Comparison of ENCODE assay signal across 22 cellular contexts in genomic region chr1:150987928-150988327, GRCh38. TPM values are rescaled to one million over a fixed set of nuclear protein-coding genes. Genes with fewer than 3 reads are reported as not detected.
DNase-seq lines count a peak whose midpoint lies in the region; ATAC-seq, FAIRE-seq and TF ChIP-seq lines count a peak whose summit lies in the region.
"Had no signal": no experiment of that assay in that cellular context is flagged by ENCODE, and none has a peak within 500 bp of the region (broad histone marks: within the 10 kb centered on the region; RNA-seq: fewer than 3 reads in every experiment).

No MANE protein-coding gene starts in this region.

- no peak overlapping the region for H2BK15ac ChIP-seq in H1 (ENCODE audit: low read length)

- H2AK5ac ChIP-seq in H1 (ENCODE audit: low read depth, low read length): no peak overlapping the region

- H3K4ac ChIP-seq in H1 (replicated peaks; ENCODE audit: insufficient read length, low read depth, low read length): no peak overlapping the region

- TF ChIP-seq EP300 in H1 (IDR thresholded peaks at IDR 0.05; ENCODE audit: borderline replicate concordance in 1 of 2, low read depth in 2 of 2, low read length in 2 of 2): no peak

- H2BK12ac ChIP-seq in H1 (ENCODE audit: low read depth, low read length): no peak overlapping the region

- H3K4me1 ChIP-seq in H1 (replicated peaks in 1 of 4; ENCODE audit: control insufficient read depth in 3 of 4, insufficient read depth in 4 of 4, low read length in 3 of 4): peaks cover 0 to 2% (median 0%) of the 10 kb centered on the region in 4 experiments; a peak in 1 of 7 replicates

- H2BK5ac ChIP-seq in H1 (ENCODE audit: low read depth, low read length): no peak overlapping the region

- intact Hi-C loops in sciatic nerve (cut with DNase I): no loop called here

- no peak overlapping the region for H2BK120ac ChIP-seq in H1 (replicated peaks; ENCODE audit: low read depth, low read length)

- no peaks in the 10 kb centered on the region for H3K79me2 ChIP-seq in H1 (ENCODE audit: control insufficient read depth in 1 of 2, insufficient read depth in 2 of 2, low read length in 2 of 2)

- H2AFZ ChIP-seq in H1 (ENCODE audit: low read length): no peak overlapping the region

- no peak overlapping the region for H3K9ac ChIP-seq in H1 (replicated peaks in 1 of 4; ENCODE audit: extremely low read depth in 1 of 4, low read depth in 3 of 4, low read length in 3 of 4)
- H3K9ac ChIP-seq: BLaER1 treated with 17β-estradiol and CSF1 and Interleukin-3, amounts not matched to agents 10 nM and 100 nM; SK-N-SH had no signal

- H3K27ac ChIP-seq in H1 (ENCODE audit: low read depth, low read length): no peak overlapping the region
- H3K27ac ChIP-seq: BLaER1 treated with 17β-estradiol and CSF1 and Interleukin-3, amounts not matched to agents 10 nM and 100 nM had no signal

- no peaks in the 10 kb centered on the region; the same call in 1 of the 2 replicates for H3K79me1 ChIP-seq in H1 (ENCODE audit: low read depth, low read length)

- H2BK20ac ChIP-seq in H1 (ENCODE audit: low read length): no peak overlapping the region

- TF ChIP-seq POLR2A in H1 (IDR thresholded peaks at IDR 0.05; ENCODE audit: control extremely low read depth in 1 of 2, low read depth in 2 of 2, low read length in 2 of 2): no peak

- ATAC-seq in sciatic nerve: no peak

- H3K9me3 ChIP-seq in H1 (ENCODE audit: insufficient read depth in 2 of 2, low read depth in 1 of 2, low read length in 1 of 2): no peaks in the 10 kb centered on the region
- H3K9me3 ChIP-seq: BLaER1 treated with 17β-estradiol and CSF1 and Interleukin-3, amounts not matched to agents 10 nM and 100 nM; Caco-2; SK-N-SH had no signal

- no peak for TF ChIP-seq CTCF in H1 (IDR thresholded peaks at IDR 0.05; ENCODE audit: control extremely low read depth in 1 of 3, insufficient read depth in 1 of 3, low read depth in 1 of 3, low read length in 3 of 3)

- no peak overlapping the region for H4K5ac ChIP-seq in H1 (ENCODE audit: insufficient read length, low read depth, low read length)

- no peak overlapping the region for H3K4me3 ChIP-seq in H1 (ENCODE audit: extremely low read depth in 1 of 4, insufficient read depth in 2 of 4, low read depth in 3 of 4, low read length in 4 of 4)
- H3K4me3 ChIP-seq: BLaER1 treated with 17β-estradiol and CSF1 and Interleukin-3, amounts not matched to agents 10 nM and 100 nM had no signal

- POLR2A ChIA-PET in H1 (lab: Charles Lee; ENCODE audit: partially characterized antibody): interaction anchor here (0.6 to 11.3 kb wide), 5 partner anchors 8 to 112 kb away, joined by 3 to 133 read pairs (median 4); partner anchors contain the start of gene CERS2

- TF ChIP-seq RAD21 in H1 (IDR thresholded peaks at IDR 0.05 in 1 of 2, conservative IDR thresholded peaks at IDR 0.05 in 1 of 2; ENCODE audit: low read depth in 2 of 2, low read length in 2 of 2): no peak

- FAIRE-seq in H1 (lab: Jason Lieb, UNC): no peak
- FAIRE-seq: H54 had no signal

- H3K27me3 ChIP-seq in H1 (replicated peaks in 1 of 4; ENCODE audit: control insufficient read depth in 3 of 4, extremely low read depth in 1 of 4, insufficient read depth in 3 of 4, low read length in 3 of 4): no peaks in the 10 kb centered on the region; a peak in 1 of 7 replicates
- H3K27me3 ChIP-seq: BLaER1 treated with 17β-estradiol and CSF1 and Interleukin-3, amounts not matched to agents 10 nM and 100 nM had no signal

- no peak overlapping the region for H3K56ac ChIP-seq in H1 (replicated peaks; ENCODE audit: insufficient read length, low read depth, low read length)

- H4K8ac ChIP-seq in H1 (ENCODE audit: extremely low read depth, insufficient read depth, low read length): peak overlapping the region; percentile 78; the same call in 1 of the 2 replicates

- H3K4me2 ChIP-seq in H1 (ENCODE audit: insufficient read depth in 1 of 2, low read depth in 2 of 2, low read length in 2 of 2): no peak overlapping the region
- H3K4me2 ChIP-seq: BLaER1 treated with 17β-estradiol and CSF1 and Interleukin-3, amounts not matched to agents 10 nM and 100 nM; SK-N-SH had no signal

- H4K91ac ChIP-seq in H1 (replicated peaks; ENCODE audit: insufficient read length, low read length): no peak overlapping the region

- WGBS in H1 (ENCODE audit: extremely low coverage in 1 of 2, insufficient coverage in 1 of 2, insufficient read length in 1 of 2, insufficient replicate concordance in 2 of 2, low coverage in 1 of 2, low lambda C conversion rate in 2 of 2, missing lambda C conversion rate in 1 of 2), 2 experiments: 92% methylated on average over 7 of the region's 7 CpGs; no CpG with 5 or more reads in 1 of the 2 experiments

- no peaks in the 10 kb centered on the region for H4K20me1 ChIP-seq in H1 (replicated peaks in 1 of 2; ENCODE audit: control insufficient read depth in 1 of 2, insufficient read depth in 2 of 2, low read length in 2 of 2)
- H4K20me1 ChIP-seq: BLaER1 treated with 17β-estradiol and CSF1 and Interleukin-3, amounts not matched to agents 10 nM and 100 nM had no signal

- no peak overlapping the region for H3K23ac ChIP-seq in H1 (ENCODE audit: insufficient read length)

- no peak overlapping the region for H3K14ac ChIP-seq in H1 (ENCODE audit: insufficient read length)

- DNase-seq in DMS53 (lab: John Stamatoyannopoulos, UW) (peak; percentile 70), DMS53 treated with DMSO at 0.1 percent for 48 hours (lab: John Stamatoyannopoulos, UW; ENCODE audit: unreplicated experiment) (no peak), DMS79 (lab: John Stamatoyannopoulos, UW) (peak; percentile 56), NCI-H345 (lab: John Stamatoyannopoulos, UW) (peak; percentile 49), H1 (ENCODE audit: low read depth in 1 of 2, low spot score in 2 of 2) (no peak), kidney glomerular epithelial cell (lab: John Stamatoyannopoulos, UW) (no peak), sciatic nerve (ENCODE audit: low spot score) (no peak)
- DNase-seq in stimulated activated naive CD4-positive, alpha-beta T cell (lab: John Stamatoyannopoulos, UW): no peak
- DNase-seq: 8988T; Caco-2; CD4-positive, alpha-beta memory T cell; DMS 273 treated with DMSO at 0.1 percent for 48 hours; Karpas-422; MV-4-11; NCI-H1436; NCI-H2029; NCI-H524 treated with DMSO at 0.1 percent for 48 hours; SIG-M5; SK-N-SH; T-helper 2 cell had no signal

- CTCF ChIA-PET in H1 (lab: Charles Lee; ENCODE audit: partially characterized antibody): interaction anchor here (3.3 to 14.5 kb wide), 3 partner anchors 9 to 16 kb away, joined by 20 to 183 read pairs (median 142); partner anchors contain the start of gene MINDY1

- no peaks in the 10 kb centered on the region; the same call in 1 of the 2 replicates for H3K23me2 ChIP-seq in H1 (ENCODE audit: low read depth, low read length)

- H3K36me3 ChIP-seq in H1 (ENCODE audit: control insufficient read depth in 2 of 4, insufficient read depth in 4 of 4, low read length in 3 of 4): no peaks in the 10 kb centered on the region
- H3K36me3 ChIP-seq: BLaER1 treated with 17β-estradiol and CSF1 and Interleukin-3, amounts not matched to agents 10 nM and 100 nM had no signal

- no peak overlapping the region for H3K18ac ChIP-seq in H1 (ENCODE audit: extremely low read depth, low read length)

RNA-seq across cellular contexts. Expression of gene ANXA9, which starts 5.8 kb away (rescaled TPM):
- total RNA-seq in H1 (2021; fragmentation: NEBNext Ultra II Directional; extraction: Animal tissue kit (Norgen Biotek cat#: 25700)): 1.5 and 1.8 TPM in 2 replicates
- 3.3 and 3.5 TPM in 2 replicates for polyA plus RNA-seq in H1 (2011; rRNA removed)
- 3.7 TPM for polyA plus RNA-seq in H1 (2011; cell fraction: cytosol; rRNA removed)
- polyA plus RNA-seq in H1 (2011; cell fraction: nucleus; rRNA removed): 5.8 TPM
- 2.4 to 3.2 TPM (median 3.0 TPM) in 4 replicates for polyA plus RNA-seq in H1 (2012, experiment 1 of 2)
- polyA plus RNA-seq in H1 (2012, experiment 2 of 2): 2.2 TPM
- polyA plus RNA-seq in H1 (2013, experiment 1 of 2): 1.1 TPM
- 1.3 TPM for polyA plus RNA-seq in H1 (2013, experiment 2 of 2)
- polyA minus RNA-seq in H1 (2011; rRNA and poly(A)+ RNA removed): 4.3 and 7.1 TPM in 2 replicates
- 4.5 TPM for polyA minus RNA-seq in H1 (2011; cell fraction: cytosol; rRNA and poly(A)+ RNA removed)
- 5.6 TPM for polyA minus RNA-seq in H1 (2011; cell fraction: nucleus; rRNA and poly(A)+ RNA removed)
- total RNA-seq in sciatic nerve: 5.6 TPM

RNA-seq across cellular contexts. Expression of gene CERS2, which starts 13.3 kb away (rescaled TPM):
- total RNA-seq in H1 (2021; fragmentation: NEBNext Ultra II Directional; extraction: Animal tissue kit (Norgen Biotek cat#: 25700)): 237 and 241 TPM in 2 replicates
- 153 and 216 TPM in 2 replicates for polyA plus RNA-seq in H1 (2011; rRNA removed)
- polyA plus RNA-seq in H1 (2011; cell fraction: cytosol; rRNA removed): 153 TPM
- 172 TPM for polyA plus RNA-seq in H1 (2011; cell fraction: nucleus; rRNA removed)
- polyA plus RNA-seq in H1 (2012, experiment 1 of 2): 143 to 179 TPM (median 156 TPM) in 4 replicates
- 302 TPM for polyA plus RNA-seq in H1 (2012, experiment 2 of 2)
- polyA plus RNA-seq in H1 (2013, experiment 1 of 2): 284 TPM
- 302 TPM for polyA plus RNA-seq in H1 (2013, experiment 2 of 2)
- 234 and 288 TPM in 2 replicates for polyA minus RNA-seq in H1 (2011; rRNA and poly(A)+ RNA removed)
- polyA minus RNA-seq in H1 (2011; cell fraction: cytosol; rRNA and poly(A)+ RNA removed): 120 TPM
- 98.2 TPM for polyA minus RNA-seq in H1 (2011; cell fraction: nucleus; rRNA and poly(A)+ RNA removed)
- 215 TPM for total RNA-seq in sciatic nerve

RNA-seq across cellular contexts. Expression of gene MINDY1, which starts 18.8 kb away (rescaled TPM):
- 10.6 and 11.4 TPM in 2 replicates for total RNA-seq in H1 (2021; fragmentation: NEBNext Ultra II Directional; extraction: Animal tissue kit (Norgen Biotek cat#: 25700))
- 10.3 and 11.5 TPM in 2 replicates for polyA plus RNA-seq in H1 (2011; rRNA removed)
- 8.7 TPM for polyA plus RNA-seq in H1 (2011; cell fraction: cytosol; rRNA removed)
- polyA plus RNA-seq in H1 (2011; cell fraction: nucleus; rRNA removed): 15.1 TPM
- 8.3 to 9.2 TPM (median 8.6 TPM) in 4 replicates for polyA plus RNA-seq in H1 (2012, experiment 1 of 2)
- polyA plus RNA-seq in H1 (2012, experiment 2 of 2): 7.1 TPM
- 6.2 TPM for polyA plus RNA-seq in H1 (2013, experiment 1 of 2)
- 5.9 TPM for polyA plus RNA-seq in H1 (2013, experiment 2 of 2)
- polyA minus RNA-seq in H1 (2011; rRNA and poly(A)+ RNA removed): 14.8 and 16.8 TPM in 2 replicates
- polyA minus RNA-seq in H1 (2011; cell fraction: cytosol; rRNA and poly(A)+ RNA removed): 11.1 TPM
- polyA minus RNA-seq in H1 (2011; cell fraction: nucleus; rRNA and poly(A)+ RNA removed): 9.8 TPM
- total RNA-seq in sciatic nerve: 50.5 TPM

RNA-seq across cellular contexts. Expression of gene PRUNE1, which starts 20.3 kb away (rescaled TPM):
- total RNA-seq in H1 (2021; fragmentation: NEBNext Ultra II Directional; extraction: Animal tissue kit (Norgen Biotek cat#: 25700)): 27.5 and 32.8 TPM in 2 replicates
- 42.8 and 54.2 TPM in 2 replicates for polyA plus RNA-seq in H1 (2011; rRNA removed)
- 39.8 TPM for polyA plus RNA-seq in H1 (2011; cell fraction: cytosol; rRNA removed)
- polyA plus RNA-seq in H1 (2011; cell fraction: nucleus; rRNA removed): 28.4 TPM
- 23.4 to 32.8 TPM (median 28.8 TPM) in 4 replicates for polyA plus RNA-seq in H1 (2012, experiment 1 of 2)
- polyA plus RNA-seq in H1 (2012, experiment 2 of 2): 25.5 TPM
- 21.6 TPM for polyA plus RNA-seq in H1 (2013, experiment 1 of 2)
- polyA plus RNA-seq in H1 (2013, experiment 2 of 2): 24.7 TPM
- 44.0 and 46.6 TPM in 2 replicates for polyA minus RNA-seq in H1 (2011; rRNA and poly(A)+ RNA removed)
- polyA minus RNA-seq in H1 (2011; cell fraction: cytosol; rRNA and poly(A)+ RNA removed): 30.5 TPM
- polyA minus RNA-seq in H1 (2011; cell fraction: nucleus; rRNA and poly(A)+ RNA removed): 13.5 TPM
- total RNA-seq in sciatic nerve: 22.6 TPM

RNA-seq across cellular contexts. Expression of gene BNIPL, which starts 48.5 kb away (rescaled TPM):
- total RNA-seq in H1 (2021; fragmentation: NEBNext Ultra II Directional; extraction: Animal tissue kit (Norgen Biotek cat#: 25700)): 2.3 and 2.4 TPM in 2 replicates
- polyA plus RNA-seq in H1 (2011; rRNA removed): 3.3 and 3.5 TPM in 2 replicates
- polyA plus RNA-seq in H1 (2011; cell fraction: cytosol; rRNA removed): 4.2 TPM
- 5.8 TPM for polyA plus RNA-seq in H1 (2011; cell fraction: nucleus; rRNA removed)
- 2.3 to 3.7 TPM (median 2.9 TPM) in 4 replicates for polyA plus RNA-seq in H1 (2012, experiment 1 of 2)
- 1.3 TPM for polyA plus RNA-seq in H1 (2012, experiment 2 of 2)
- polyA plus RNA-seq in H1 (2013, experiment 1 of 2): 1.1 TPM
- polyA plus RNA-seq in H1 (2013, experiment 2 of 2): 0.88 TPM
- 2.6 and 3.9 TPM in 2 replicates for polyA minus RNA-seq in H1 (2011; rRNA and poly(A)+ RNA removed)
- polyA minus RNA-seq in H1 (2011; cell fraction: cytosol; rRNA and poly(A)+ RNA removed): 0.37 TPM
- polyA minus RNA-seq in H1 (2011; cell fraction: nucleus; rRNA and poly(A)+ RNA removed): 1.00 TPM
- 0.22 TPM for total RNA-seq in sciatic nerve
- polyA plus RNA-seq: CD4-positive, alpha-beta memory T cell had no signal

Comparison
In these comparisons a context has a peak if more than half of its experiments do, and no peak if none do; other contexts are left out.
1. DNase-seq: peak in DMS53 (single experiment), DMS79 (single experiment) and NCI-H345 (single experiment); none in DMS53 treated with DMSO at 0.1 percent for 48 hours (single experiment), H1 (0 of 2), kidney glomerular epithelial cell (single experiment), stimulated activated naive CD4-positive, alpha-beta T cell (0 of 6) and sciatic nerve (single experiment).